In genomic region chr10:114087255-114087654, GRCh38 we compare ENCODE assay signal across 26 cellular contexts. TPM values are rescaled to one million over a fixed set of nuclear protein-coding genes. Genes with fewer than 3 reads are reported as not detected.
DNase-seq lines count a peak whose midpoint lies in the region; ATAC-seq, FAIRE-seq and TF ChIP-seq lines count a peak whose summit lies in the region.
"Had no signal": no experiment of that assay in that cellular context is flagged by ENCODE, and none has a peak within 500 bp of the region (broad histone marks: within the 10 kb centered on the region; RNA-seq: fewer than 3 reads in every experiment).

No MANE protein-coding gene starts in this region.

- H3K27me3 ChIP-seq in GM06990 (replicated peaks; ENCODE audit: control insufficient read depth, insufficient read depth, low read length) = no peaks in the 10 kb centered on the region
- H3K27me3 ChIP-seq in K562 (ENCODE audit: control insufficient read depth in 2 of 2, insufficient read depth in 2 of 2, low read length in 2 of 2) = peaks cover 0 to 5% of the 10 kb centered on the region in 2 experiments; a peak in 1 of 5 replicates
- H3K27me3 ChIP-seq in esophagus squamous epithelium = no peaks in the 10 kb centered on the region
- H3K27me3 ChIP-seq: adrenal gland, esophagus muscularis mucosa, SJSA1, transverse colon had no signal

- H3K9me3 ChIP-seq in K562 (replicated peaks; ENCODE audit: control insufficient read depth, insufficient read depth, low read depth, low read length) (no peaks in the 10 kb centered on the region), esophagus squamous epithelium (no peaks in the 10 kb centered on the region)
- H3K9me3 ChIP-seq: adrenal gland, esophagus muscularis mucosa, mucosa of descending colon, SJSA1, transverse colon had no signal

- H3K4me2 ChIP-seq in K562 (ENCODE audit: insufficient read depth, low read length) = peak overlapping the region; percentile 41; the same call in 1 of the 2 replicates
- H3K4me2 ChIP-seq: KMS-11 had no signal

- H3K27ac ChIP-seq in K562 (ENCODE audit: extremely low read depth, low read depth, low read length) (no peak overlapping the region), esophagus squamous epithelium (no peak overlapping the region)
- H3K27ac ChIP-seq: adrenal gland, esophagus muscularis mucosa, KMS-11, SJSA1, transverse colon had no signal

- peaks cover 0 to 4% of the 10 kb centered on the region in 2 experiments; a peak in 2 of 5 replicates for H3K4me1 ChIP-seq in K562 (replicated peaks in 1 of 2; ENCODE audit: control insufficient read depth in 2 of 2, insufficient read depth in 2 of 2, low read length in 2 of 2)
- H3K4me1 ChIP-seq in esophagus squamous epithelium = no peaks in the 10 kb centered on the region
- H3K4me1 ChIP-seq: adrenal gland, esophagus muscularis mucosa, SJSA1, transverse colon had no signal

- no peaks in the 10 kb centered on the region for H3K9me3 Mint-ChIP-seq in HFFc6
- H3K9me3 Mint-ChIP-seq in progenitor cell of endocrine pancreas (ENCODE audit: low read depth) = no peaks in the 10 kb centered on the region
- H3K9me3 Mint-ChIP-seq: activated CD4-positive, alpha-beta T cell treated with anti-CD3 and anti-CD28 coated beads, Interleukin-2, amount 10 ng/mL, durations not matched to agents 24 days and 14 days; CD8-positive, alpha-beta memory T cell had no signal

- TF ChIP-seq EP300 in K562 (IDR thresholded peaks at IDR 0.05; ENCODE audit: low read length) = no peak

- H3K36me3 ChIP-seq in GM06990 (ENCODE audit: control insufficient read depth, insufficient read depth, low read length) (no peaks in the 10 kb centered on the region), K562 (ENCODE audit: control insufficient read depth, insufficient read depth, low read length) (no peaks in the 10 kb centered on the region), esophagus squamous epithelium (no peaks in the 10 kb centered on the region)
- H3K36me3 ChIP-seq: adrenal gland, esophagus muscularis mucosa, SJSA1, transverse colon had no signal

- no peak overlapping the region for H3K9ac ChIP-seq in K562 (ENCODE audit: insufficient read depth in 1 of 2, low read depth in 2 of 2, low read length in 2 of 2)
- H3K9ac ChIP-seq: KMS-11 had no signal

- CTCF ChIA-PET in K562 (lab: Yijun Ruan, JAX; ENCODE audit: low intra/inter-chr PET ratio) = no interaction called here

- DNase-seq in GM06990 (ENCODE audit: extremely low read depth, insufficient read length) (no peak), HFFc6 (no peak), K562 (ENCODE audit: extremely low read depth in 1 of 4, low spot score in 3 of 4) (no peak), progenitor cell of endocrine pancreas (ENCODE audit: low spot score, unreplicated experiment) (no peak), frontal cortex (ENCODE audit: low spot score in 2 of 2) (no peak), esophagus squamous epithelium (lab: John Stamatoyannopoulos, UW) (no peak)
- DNase-seq: activated CD4-positive, alpha-beta T cell treated with anti-CD3 and anti-CD28 coated beads, Interleukin-2, amount 10 ng/mL, durations not matched to agents 24 days and 14 days; activated naive CD4-positive, alpha-beta T cell; activated T-cell treated with anti-CD3 and anti-CD28 coated beads, Interleukin-2, amount 50 U/mL, for 48 hours; adrenal gland; CD8-positive, alpha-beta memory T cell; effector memory CD4-positive, alpha-beta T cell; mucosa of descending colon; NCI-H1092 treated with DMSO at 0.1 percent for 48 hours; NCI-H187 treated with DMSO at 0.1 percent for 48 hours; NCI-H526; posterior cingulate gyrus; transverse colon had no signal

- H3K4me3 Mint-ChIP-seq in HFFc6 (no peak overlapping the region), progenitor cell of endocrine pancreas (ENCODE audit: low read depth) (no peak overlapping the region)
- H3K4me3 Mint-ChIP-seq: activated CD4-positive, alpha-beta T cell treated with anti-CD3 and anti-CD28 coated beads, Interleukin-2, amount 10 ng/mL, durations not matched to agents 24 days and 14 days; CD8-positive, alpha-beta memory T cell had no signal

- H4K20me1 ChIP-seq in K562 (replicated peaks; ENCODE audit: control insufficient read depth, insufficient read depth, low read length) = no peaks in the 10 kb centered on the region

- TF ChIP-seq POLR2A in K562 (conservative IDR thresholded peaks at IDR 0.05) = no peak
- TF ChIP-seq POLR2A in esophagus squamous epithelium (IDR thresholded peaks at IDR 0.05) = no peak

- POLR2A ChIA-PET in K562 (lab: Yijun Ruan, JAX) = no interaction called here

- intact Hi-C loops in K562 (cut with micrococcal nuclease) (no loop called here), esophagus squamous epithelium (cut with DNase I) (no loop called here)

- peak; percentile 3 for TF ChIP-seq CTCF in GM06990 (IDR thresholded peaks at IDR 0.05; ENCODE audit: insufficient read depth, low read length, poor library complexity, severe bottlenecking)
- TF ChIP-seq CTCF in HFFc6 (IDR thresholded peaks at IDR 0.05) = peak; percentile 41
- peak; percentile 39 to 91 (median 53); a peak in 5 of 6 replicates for TF ChIP-seq CTCF in K562 (IDR thresholded peaks at IDR 0.05 in 2 of 3, conservative IDR thresholded peaks at IDR 0.05 in 1 of 3; ENCODE audit: insufficient read depth in 2 of 3, low read depth in 1 of 3, low read length in 3 of 3)
- peak; percentile 16 for TF ChIP-seq CTCF in progenitor cell of endocrine pancreas (IDR thresholded peaks at IDR 0.05; ENCODE audit: unreplicated experiment)
- no peak for TF ChIP-seq CTCF in esophagus squamous epithelium (IDR thresholded peaks at IDR 0.05)

- no peaks in the 10 kb centered on the region for H3K9me1 ChIP-seq in K562 (ENCODE audit: control insufficient read depth, insufficient read depth, low read length)

- BruUV-seq in K562 (replicated peaks; lab: Mats Ljungman, UMichigan) = no TSS peak

- H3K79me2 ChIP-seq in K562 (ENCODE audit: control insufficient read depth, insufficient read depth, low read length) = no peaks in the 10 kb centered on the region

- in situ Hi-C loops in K562 (cut with MboI) = no loop called here

- H3K36me3 Mint-ChIP-seq in HFFc6 (ENCODE audit: low read depth) (no peaks in the 10 kb centered on the region), progenitor cell of endocrine pancreas (ENCODE audit: insufficient read depth) (no peaks in the 10 kb centered on the region)
- H3K36me3 Mint-ChIP-seq: CD8-positive, alpha-beta memory T cell had no signal

- H3K4me1 Mint-ChIP-seq in HFFc6 (ENCODE audit: low read depth) = no peaks in the 10 kb centered on the region
- H3K4me1 Mint-ChIP-seq in progenitor cell of endocrine pancreas (ENCODE audit: low read depth) = no peaks in the 10 kb centered on the region
- H3K4me1 Mint-ChIP-seq: activated CD4-positive, alpha-beta T cell treated with anti-CD3 and anti-CD28 coated beads, Interleukin-2, amount 10 ng/mL, durations not matched to agents 24 days and 14 days; CD8-positive, alpha-beta memory T cell had no signal

- H3K4me3 ChIP-seq in GM06990 (replicated peaks; ENCODE audit: low read depth, low read length) (no peak overlapping the region), K562 (no peak overlapping the region), esophagus squamous epithelium (no peak overlapping the region)
- H3K4me3 ChIP-seq: adrenal gland, esophagus muscularis mucosa, mucosa of descending colon, SJSA1, transverse colon had no signal

- FAIRE-seq in K562 (lab: Jason Lieb, UNC) = no peak
- FAIRE-seq in frontal cortex (lab: Jason Lieb, UNC) = no peak
- FAIRE-seq: colon, HTR-8/SVneo, islet of Langerhans had no signal

- WGBS in K562 (ENCODE audit: insufficient coverage, low coverage, missing lambda C conversion rate) = 8% methylated on average over 5 of the region's 5 CpGs
- WGBS in esophagus squamous epithelium, 2 donors = 76 to 86% methylated on average over 5 of the region's 5 CpGs

- ATAC-seq in K562 (peak; percentile 79), HG03565 (IDR thresholded peaks at IDR 0.05; ENCODE audit: unreplicated experiment) (no peak)
- ATAC-seq: mucosa of descending colon had no signal

- peaks cover 11% of the 10 kb centered on the region for H3K27me3 Mint-ChIP-seq in HFFc6 (ENCODE audit: insufficient read depth)
- H3K27me3 Mint-ChIP-seq in progenitor cell of endocrine pancreas = no peaks in the 10 kb centered on the region
- H3K27me3 Mint-ChIP-seq: CD8-positive, alpha-beta memory T cell had no signal

- H3K27ac Mint-ChIP-seq in HFFc6 = no peak overlapping the region
- no peak overlapping the region for H3K27ac Mint-ChIP-seq in progenitor cell of endocrine pancreas
- H3K27ac Mint-ChIP-seq: activated CD4-positive, alpha-beta T cell treated with anti-CD3 and anti-CD28 coated beads, Interleukin-2, amount 10 ng/mL, durations not matched to agents 24 days and 14 days had no signal

- 0 out of 4 replicates have a peak, but pooled peaks of 1 of the 2 experiments have one; percentile 11 for TF ChIP-seq RAD21 in K562 (CRISPR knock-in tag; conservative IDR thresholded peaks at IDR 0.05 in 1 of 2, IDR thresholded peaks at IDR 0.05 in 1 of 2)

- 0 out of 2 replicates have a peak overlapping the region, but pooled peaks have one; percentile 32 for H2AFZ ChIP-seq in K562 (ENCODE audit: low read depth, low read length)

TF ChIP-seq in K562, 482 proteins besides CTCF, POLR2A, EP300 and RAD21 (continues in another document):
- peak; percentile 44; the same call in 1 of the 2 replicates for TF ChIP-seq ESRRA (IDR thresholded peaks at IDR 0.05; ENCODE audit: borderline replicate concordance, low read depth)

RNA-seq across cellular contexts. Expression of gene ADRB1, which starts 43.6 kb away (rescaled TPM):
- under 1 TPM in 1 of 6 experiments, not detected in 5; 0.07 TPM for total RNA-seq in HFFc6 (2021; fragmentation: NEBNext Ultra II Directional; extraction: Animal tissue kit (Norgen Biotek cat#: 25700))
- total RNA-seq in K562 (2011; cell fraction: chromatin; rRNA removed; ENCODE audit: low replicate concordance) = not detected in 2 replicates
- not detected in 2 replicates for total RNA-seq in K562 (2011; cell fraction: nucleolus; rRNA removed)
- total RNA-seq in K562 (2011; cell fraction: nucleoplasm; rRNA removed) = not detected in 2 replicates
- total RNA-seq in K562 (2014; rRNA removed) = 0.09 and 0.12 TPM in 2 replicates
- 0.06 TPM in 1 of 2 replicates, not detected in the other for total RNA-seq in K562 (2014; rRNA removed; fragmentation: Illumina TruSeq; extraction: Trizol)
- total RNA-seq in K562 (2015; rRNA removed; fragmentation: Illumina TruSeq; extraction: Trizol) = not detected in 2 replicates
- total RNA-seq in K562 (2021) = 0.07 and 0.11 TPM in 2 replicates
- 0.07 TPM in 1 of 2 replicates, not detected in the other for polyA plus RNA-seq in K562 (2011; rRNA removed)
- polyA plus RNA-seq in K562 (2011; cell fraction: cytosol; rRNA removed) = 0.01 TPM in 1 of 2 replicates, not detected in the other
- polyA plus RNA-seq in K562 (2011; cell fraction: nucleus; rRNA removed) = 0.15 TPM in 1 of 2 replicates, not detected in the other
- 0.10 TPM in 1 of 2 replicates, not detected in the other for polyA plus RNA-seq in K562 (2012)
- not detected in 2 replicates for polyA plus RNA-seq in K562 (2014; fragmentation: Illumina TruSeq; extraction: Trizol)
- polyA plus RNA-seq in K562 (2014; fragmentation: Nextera tagmentation; extraction: Ambion mirVana) = under 1 TPM in 1 of 2 experiments, not detected in 1; 0.07 TPM
- polyA plus RNA-seq in K562 (2014; rRNA removed) = not detected in 2 replicates
- 0.09 TPM in 1 of 2 replicates, not detected in the other for polyA minus RNA-seq in K562 (2011; rRNA and poly(A)+ RNA removed)
- polyA minus RNA-seq in K562 (2011; cell fraction: cytosol; rRNA and poly(A)+ RNA removed) = not detected in 2 replicates
- polyA minus RNA-seq in K562 (2011; cell fraction: nucleus; rRNA and poly(A)+ RNA removed) = 0.33 TPM in 1 of 2 replicates, not detected in the other
- total RNA-seq in progenitor cell of endocrine pancreas = not detected in 2 replicates
- total RNA-seq in frontal cortex = 3.3 TPM
- 1 to 10 TPM in 1 of 4 donors, under 1 TPM in 2, not detected in 1; 0.18 to 1.1 (median 0.27) TPM for total RNA-seq in esophagus squamous epithelium
- total RNA-seq: activated CD4-positive, alpha-beta T cell treated with anti-CD3 and anti-CD28 coated beads, Interleukin-2, amount 10 ng/mL, durations not matched to agents 24 days and 14 days had no signal
- polyA plus RNA-seq: CD8-positive, alpha-beta memory T cell; neural cell had no signal

Comparison
In these comparisons a context has a peak if more than half of its experiments do, and no peak if none do; other contexts are left out.
1. CTCF ChIP-seq: peak in GM06990 (single experiment), HFFc6 (single experiment), K562 (3 of 3) and progenitor cell of endocrine pancreas (single experiment); none in esophagus squamous epithelium (0 of 6).